In genomic region chr1:85201340-85202091, GRCh38 we compare ENCODE assay signal across 1 cellular context.
TF ChIP-seq lines count a peak whose summit lies in the region.

No MANE protein-coding gene starts in this region.

TF ChIP-seq in HepG2, 621 proteins besides CTCF, POLR2A, EP300 and RAD21 (continued from another document and continues in another):
- no peak for TF ChIP-seq DZIP1 (CRISPR knock-in tag; IDR thresholded peaks at IDR 0.05)
- TF ChIP-seq SRSF1 (optimal IDR thresholded peaks at IDR 0.05; ENCODE audit: low read depth, low read length) = peak; percentile 45
- no peak for TF ChIP-seq THAP9 (CRISPR knock-in tag; IDR thresholded peaks at IDR 0.05; ENCODE audit: borderline replicate concordance)
- TF ChIP-seq MXI1 (IDR thresholded peaks at IDR 0.05; ENCODE audit: borderline replicate concordance, low read depth, low read length) = no peak
- TF ChIP-seq BRD4 (CRISPR knock-in tag; IDR thresholded peaks at IDR 0.05) = no peak
- no peak for TF ChIP-seq MXD4 (CRISPR knock-in tag; IDR thresholded peaks at IDR 0.05)
- 0 out of 2 replicates have a peak, but pooled peaks have one; percentile 43 for TF ChIP-seq ZMYM2 (CRISPR knock-in tag; IDR thresholded peaks at IDR 0.05)
- TF ChIP-seq TRIM22 (IDR thresholded peaks at IDR 0.05) = no peak
- no peak for TF ChIP-seq CC2D1A (CRISPR knock-in tag; IDR thresholded peaks at IDR 0.05)
- TF ChIP-seq ZBTB40 (IDR thresholded peaks at IDR 0.05) = no peak
- no peak for TF ChIP-seq ZBTB40 (CRISPR knock-in tag; IDR thresholded peaks at IDR 0.05)
- no peak for TF ChIP-seq AHR (CRISPR knock-in tag; IDR thresholded peaks at IDR 0.05)
- TF ChIP-seq GFI1 (CRISPR knock-in tag; IDR thresholded peaks at IDR 0.05; ENCODE audit: borderline replicate concordance) = 0 out of 2 replicates have a peak, but pooled peaks have one; percentile 22
- peak; percentile 85 for TF ChIP-seq ZSCAN25 (CRISPR knock-in tag; IDR thresholded peaks at IDR 0.05)
- TF ChIP-seq NFKBIZ (CRISPR knock-in tag; IDR thresholded peaks at IDR 0.05) = no peak
- no peak for TF ChIP-seq ZNF562 (CRISPR knock-in tag; IDR thresholded peaks at IDR 0.05; ENCODE audit: borderline replicate concordance)
- TF ChIP-seq EZH2 (conservative IDR thresholded peaks at IDR 0.05; ENCODE audit: low read depth, low read length) = no peak
- no peak for TF ChIP-seq ZNF282 (IDR thresholded peaks at IDR 0.05; ENCODE audit: partially characterized antibody)
- TF ChIP-seq ZNF589 (CRISPR knock-in tag; conservative IDR thresholded peaks at IDR 0.05) = no peak
- TF ChIP-seq HNF1B (CRISPR knock-in tag; IDR thresholded peaks at IDR 0.05) = no peak
- no peak for TF ChIP-seq PITX1 (CRISPR knock-in tag; IDR thresholded peaks at IDR 0.05)
- peak; percentile 54; the same call in 1 of the 2 replicates for TF ChIP-seq ZIK1 (CRISPR knock-in tag; IDR thresholded peaks at IDR 0.05; ENCODE audit: borderline replicate concordance, low read depth)
- 0 out of 2 replicates have a peak, but pooled peaks have one; percentile 14 for TF ChIP-seq ZNF691 (CRISPR knock-in tag; IDR thresholded peaks at IDR 0.05; ENCODE audit: borderline replicate concordance, low read depth)
- TF ChIP-seq ZNF230 (CRISPR knock-in tag; IDR thresholded peaks at IDR 0.05) = peak; percentile 10; the same call in 1 of the 2 replicates
- 0 out of 2 replicates have a peak, but pooled peaks have one; percentile 9 for TF ChIP-seq HDAC1 (CRISPR knock-in tag; IDR thresholded peaks at IDR 0.05)
- TF ChIP-seq ZNF615 (CRISPR knock-in tag; IDR thresholded peaks at IDR 0.05; ENCODE audit: borderline replicate concordance) = no peak
- 0 out of 2 replicates have a peak, but pooled peaks have one; percentile 12 for TF ChIP-seq KDM2A (CRISPR knock-in tag; IDR thresholded peaks at IDR 0.05; ENCODE audit: borderline replicate concordance, low read depth)
- TF ChIP-seq ZNF704 (CRISPR knock-in tag; IDR thresholded peaks at IDR 0.05; ENCODE audit: borderline replicate concordance) = no peak
- TF ChIP-seq ZNF747 (CRISPR knock-in tag; IDR thresholded peaks at IDR 0.05; ENCODE audit: borderline replicate concordance) = no peak
- no peak for TF ChIP-seq E2F5 (CRISPR knock-in tag; conservative IDR thresholded peaks at IDR 0.05)
- TF ChIP-seq ZNF792 (CRISPR knock-in tag; IDR thresholded peaks at IDR 0.05) = no peak
